ENCODE assay signal across 7 cellular contexts in the genomic region with DNA sequence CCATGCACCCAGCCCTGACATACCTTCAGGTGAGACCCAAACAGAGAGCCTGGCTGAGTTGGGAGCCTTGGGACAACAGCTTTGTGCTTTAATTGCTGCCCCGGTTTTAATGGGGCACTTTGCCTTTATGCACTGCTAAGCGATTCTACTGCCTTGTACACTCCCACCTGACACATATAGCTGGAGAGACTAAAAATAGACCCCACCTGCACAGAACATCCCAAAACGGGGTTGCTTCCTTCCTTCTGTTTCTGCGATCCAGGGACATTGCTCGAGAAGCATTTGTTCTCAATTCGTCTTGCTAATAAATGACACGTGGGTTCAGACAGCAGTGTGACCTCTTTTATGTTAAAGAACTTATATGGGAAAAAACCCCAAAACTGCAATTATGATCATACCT.
"Had no signal": no experiment of that assay in that cellular context is flagged by ENCODE, and none has a peak within 500 bp of the region (broad histone marks: within the 10 kb centered on the region; RNA-seq: fewer than 3 reads in every experiment).

No MANE protein-coding gene starts in this region.

- H3K4me1 ChIP-seq: HAP-1 had no signal

- DNase-seq: H7, HFFc6, IMR-90, KG1 had no signal

- H3K36me3 ChIP-seq: HAP-1 had no signal

- ATAC-seq: GM23338, K562 had no signal

- H3K9me3 ChIP-seq: HAP-1 had no signal

- H2AFZ ChIP-seq: GM23338 had no signal

- H3K4me3 ChIP-seq: GM23338, HAP-1, K562 had no signal

- H3K4me2 ChIP-seq: GM23338 had no signal
